ENCODE assay signal across 10 cellular contexts in the genomic region with DNA sequence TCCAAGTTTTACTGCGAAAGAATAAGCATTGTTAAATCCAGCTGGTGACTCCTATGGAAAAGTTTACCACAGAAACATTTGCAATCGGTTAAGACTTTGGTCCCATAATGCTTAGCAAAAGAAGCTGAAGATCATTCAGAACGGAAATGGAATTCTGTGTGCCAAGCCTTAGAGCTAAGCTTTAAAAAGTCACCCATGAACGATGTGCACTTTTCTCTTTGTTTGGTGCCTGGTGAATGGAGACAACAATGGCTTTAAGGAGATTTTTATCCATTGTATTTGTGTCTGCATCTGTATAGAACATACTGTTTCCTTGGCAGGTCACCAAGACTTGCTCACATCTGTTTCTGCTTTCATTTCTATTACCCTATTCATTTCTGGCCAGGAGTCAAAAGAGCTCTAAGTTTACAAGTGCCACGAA. TPM values are rescaled to one million over a fixed set of nuclear protein-coding genes. Genes with fewer than 3 reads are reported as not detected.
A peak's percentile ranks its signal among the peaks of the same experiment; 100 is the strongest.
DNase-seq lines count a peak whose midpoint lies in the region; ATAC-seq and TF ChIP-seq lines count a peak whose summit lies in the region.
"Had no signal": no experiment of that assay in that cellular context is flagged by ENCODE, and none has a peak within 500 bp of the region (broad histone marks: within the 10 kb centered on the region; RNA-seq: fewer than 3 reads in every experiment).

No MANE protein-coding gene starts in this region.

- intact Hi-C loops in PC-3 (cut with micrococcal nuclease), result no loop called here

- H2AFZ ChIP-seq in PC-3 (ENCODE audit: low read length), result peak overlapping the region; percentile 5; the same call in 1 of the 2 replicates

- H3K27me3 Mint-ChIP-seq in progenitor cell of endocrine pancreas, result no peaks in the 10 kb centered on the region
- H3K27me3 Mint-ChIP-seq in activated T-cell treated with anti-CD3 and anti-CD28 coated beads, Interleukin-2, amount 50 U/mL, for 4 hours (ENCODE audit: low read depth), result peaks cover 2% of the 10 kb centered on the region
- H3K27me3 Mint-ChIP-seq: central memory CD8-positive, alpha-beta T cell; stimulated activated naive CD8-positive, alpha-beta T cell treated with anti-CD3 and anti-CD28 coated beads, Interleukin-15, amount 100 ng/mL, for 72 hours had no signal

- no peaks in the 10 kb centered on the region for H3K36me3 ChIP-seq in PC-3 (ENCODE audit: low read depth, low read length)

- H3K27me3 ChIP-seq in PC-3 (ENCODE audit: low read length), result no peaks in the 10 kb centered on the region

- CTCF ChIA-PET in PC-3 (lab: Charles Lee), result no interaction called here

- no peaks in the 10 kb centered on the region for H3K36me3 Mint-ChIP-seq in progenitor cell of endocrine pancreas (ENCODE audit: insufficient read depth)
- H3K36me3 Mint-ChIP-seq in activated T-cell treated with anti-CD3 and anti-CD28 coated beads, Interleukin-2, amount 50 U/mL, for 4 hours (ENCODE audit: insufficient read depth), result no peaks in the 10 kb centered on the region

- no peaks in the 10 kb centered on the region for H3K79me2 ChIP-seq in PC-3 (ENCODE audit: low read length)

- DNase-seq in DMS 273 treated with DMSO at 0.1 percent for 48 hours (lab: John Stamatoyannopoulos, UW) (peak; percentile 72), PC-3 (no peak), fibroblast of pulmonary artery (ENCODE audit: low read depth) (peak; percentile 96), renal cortical epithelial cell (ENCODE audit: low read depth) (peak; percentile 27), progenitor cell of endocrine pancreas (ENCODE audit: low spot score, unreplicated experiment) (no peak), Ammon's horn (ENCODE audit: low spot score) (no peak)
- DNase-seq in activated T-cell treated with anti-CD3 and anti-CD28 coated beads, Interleukin-2, amount 50 U/mL, for 4 hours, result no peak
- DNase-seq: stimulated activated naive CD8-positive, alpha-beta T cell treated with anti-CD3 and anti-CD28 coated beads, Interleukin-15, amount 100 ng/mL, for 72 hours had no signal

- ATAC-seq in PC-3, result no peak
- no peak for ATAC-seq in esophagus mucosa
- no peak for ATAC-seq in activated T-cell treated with anti-CD3 and anti-CD28 coated beads, Interleukin-2, amount 50 U/mL, for 4 hours
- ATAC-seq: stimulated activated naive CD8-positive, alpha-beta T cell treated with anti-CD3 and anti-CD28 coated beads, Interleukin-15, amount 100 ng/mL, for 72 hours had no signal

- TF ChIP-seq CTCF in PC-3 (conservative IDR thresholded peaks at IDR 0.05; ENCODE audit: low read depth, low read length) (no peak), fibroblast of pulmonary artery (IDR thresholded peaks at IDR 0.05; ENCODE audit: low read length, missing control alignments) (no peak), progenitor cell of endocrine pancreas (IDR thresholded peaks at IDR 0.05; ENCODE audit: unreplicated experiment) (no peak)

- no peaks in the 10 kb centered on the region for H3K4me1 ChIP-seq in PC-3 (ENCODE audit: insufficient read depth, low read length)

- H3K4me3 ChIP-seq in PC-3 (ENCODE audit: low read length) (no peak overlapping the region), fibroblast of pulmonary artery (replicated peaks; ENCODE audit: low read depth, low read length) (peak overlapping the region; percentile 8)

- no peaks in the 10 kb centered on the region for H3K9me3 ChIP-seq in PC-3 (ENCODE audit: low read length)

- BruUV-seq in PC-3 (replicated peaks; lab: Mats Ljungman, UMichigan), result no TSS peak

- no peak overlapping the region for H3K4me2 ChIP-seq in PC-3 (ENCODE audit: low read length)

- no peak overlapping the region for H3K4me3 Mint-ChIP-seq in progenitor cell of endocrine pancreas (ENCODE audit: low read depth)
- no peak overlapping the region for H3K4me3 Mint-ChIP-seq in activated T-cell treated with anti-CD3 and anti-CD28 coated beads, Interleukin-2, amount 50 U/mL, for 4 hours
- H3K4me3 Mint-ChIP-seq: central memory CD8-positive, alpha-beta T cell; stimulated activated naive CD8-positive, alpha-beta T cell treated with anti-CD3 and anti-CD28 coated beads, Interleukin-15, amount 100 ng/mL, for 72 hours had no signal

- no peaks in the 10 kb centered on the region for H3K9me2 ChIP-seq in PC-3 (replicated peaks; ENCODE audit: low read length)

- H3K4me1 Mint-ChIP-seq in progenitor cell of endocrine pancreas (ENCODE audit: low read depth), result peaks cover 2% of the 10 kb centered on the region
- no peaks in the 10 kb centered on the region for H3K4me1 Mint-ChIP-seq in activated T-cell treated with anti-CD3 and anti-CD28 coated beads, Interleukin-2, amount 50 U/mL, for 4 hours (ENCODE audit: low read depth)
- H3K4me1 Mint-ChIP-seq: central memory CD8-positive, alpha-beta T cell; stimulated activated naive CD8-positive, alpha-beta T cell treated with anti-CD3 and anti-CD28 coated beads, Interleukin-15, amount 100 ng/mL, for 72 hours had no signal

- no peak overlapping the region for H3K27ac Mint-ChIP-seq in progenitor cell of endocrine pancreas
- H3K27ac Mint-ChIP-seq: stimulated activated naive CD8-positive, alpha-beta T cell treated with anti-CD3 and anti-CD28 coated beads, Interleukin-15, amount 100 ng/mL, for 72 hours had no signal

- H3K9me3 Mint-ChIP-seq in progenitor cell of endocrine pancreas (ENCODE audit: low read depth), result no peaks in the 10 kb centered on the region
- H3K9me3 Mint-ChIP-seq in activated T-cell treated with anti-CD3 and anti-CD28 coated beads, Interleukin-2, amount 50 U/mL, for 4 hours, result no peaks in the 10 kb centered on the region
- H3K9me3 Mint-ChIP-seq: central memory CD8-positive, alpha-beta T cell; stimulated activated naive CD8-positive, alpha-beta T cell treated with anti-CD3 and anti-CD28 coated beads, Interleukin-15, amount 100 ng/mL, for 72 hours had no signal

- H3F3A ChIP-seq in PC-3 (ENCODE audit: low read length, unreplicated experiment), result no peaks in the 10 kb centered on the region

- H3K9ac ChIP-seq in PC-3 (ENCODE audit: low read length), result no peak overlapping the region

- no peak overlapping the region for H3K27ac ChIP-seq in PC-3 (ENCODE audit: low read length)

- POLR2A ChIA-PET in PC-3 (lab: Charles Lee; ENCODE audit: unreplicated experiment), result no interaction called here

- no peaks in the 10 kb centered on the region for H4K20me1 ChIP-seq in PC-3 (ENCODE audit: low read length)

RNA-seq across cellular contexts. Expression of a gene that starts 26.3 kb away (rescaled TPM):
- not detected in 2 replicates for total RNA-seq in PC-3 (2014; rRNA removed)
- 7.3 and 237 TPM in 2 replicates for total RNA-seq in renal cortical epithelial cell
- total RNA-seq in progenitor cell of endocrine pancreas, result 14.8 and 26.2 TPM in 2 replicates
- 21.9 TPM for total RNA-seq in esophagus mucosa
- total RNA-seq in activated T-cell treated with anti-CD3 and anti-CD28 coated beads, Interleukin-2, amount 50 U/mL, for 4 hours, result 1 to 10 TPM; 1.4 to 1.9 (median 1.6) TPM

Comparison
In these comparisons a context has a peak if more than half of its experiments do, and no peak if none do; other contexts are left out.
1. DNase-seq: peak in DMS 273 treated with DMSO at 0.1 percent for 48 hours (single experiment), fibroblast of pulmonary artery (single experiment) and renal cortical epithelial cell (single experiment); none in PC-3 (single experiment), progenitor cell of endocrine pancreas (single experiment), Ammon's horn (single experiment) and activated T-cell treated with anti-CD3 and anti-CD28 coated beads, Interleukin-2, amount 50 U/mL, for 4 hours (single experiment).